14 cellular contexts compared by ENCODE assay signal in genomic region chr3:51559961-51560360, GRCh38.
"Had no signal": no experiment of that assay in that cellular context is flagged by ENCODE, and none has a peak within 500 bp of the region (broad histone marks: within the 10 kb centered on the region; RNA-seq: fewer than 3 reads in every experiment).

No MANE protein-coding gene starts in this region.

- H3K4me3 Mint-ChIP-seq: activated CD4-positive, alpha-beta T cell treated with anti-CD3 and anti-CD28 coated beads for 36 hours; activated CD8-positive, alpha-beta T cell treated with anti-CD3 and anti-CD28 coated beads, Interleukin-2, amount 10 ng/mL, durations not matched to agents 7 days and 5 days; activated T-helper 1 cell treated with anti-CD3 and anti-CD28 coated beads, Interleukin-12 subunit alpha, Interleukin-12 subunit beta, Interleukin-2, Interleukin-4 antibody, amounts not matched to agents 30 ng/mL and 10 ng/mL and 1 ng/mL, durations not matched to agents 14 hours and 24 hours and 36 hours; natural killer cell treated with Interleukin-12 subunit alpha and Interleukin-12 subunit beta and Interleukin-15 and Interleukin-18, amount 100 ng/mL, for 72 hours; stimulated activated naive CD8-positive, alpha-beta T cell treated with anti-CD3 and anti-CD28 coated beads, Interleukin-15, Interleukin-2, amounts not matched to agents 100 ng/mL and 50 ng/mL, for 24 hours had no signal

- FAIRE-seq: bronchial epithelial cell had no signal

- H3K9me3 ChIP-seq: ascending aorta, testis had no signal

- DNase-seq: activated CD4-positive, alpha-beta T cell treated with anti-CD3 and anti-CD28 coated beads for 36 hours; activated CD8-positive, alpha-beta T cell treated with anti-CD3 and anti-CD28 coated beads, Interleukin-2, amount 10 ng/mL, durations not matched to agents 7 days and 5 days; activated naive CD4-positive, alpha-beta T cell; hypothalamus; left cardiac atrium; mammary epithelial cell; stimulated activated CD4-positive, alpha-beta T cell treated with anti-CD3 and anti-CD28 coated beads, Interleukin-4, amount 100 ng/mL, for 1 hour; T-helper 9 cell had no signal

- H3K4me3 ChIP-seq: ascending aorta, testis had no signal

- H3K9me3 Mint-ChIP-seq: activated T-helper 1 cell treated with anti-CD3 and anti-CD28 coated beads, Interleukin-12 subunit alpha, Interleukin-12 subunit beta, Interleukin-2, Interleukin-4 antibody, amounts not matched to agents 30 ng/mL and 10 ng/mL and 1 ng/mL, durations not matched to agents 14 hours and 24 hours and 36 hours; natural killer cell treated with Interleukin-12 subunit alpha and Interleukin-12 subunit beta and Interleukin-15 and Interleukin-18, amount 100 ng/mL, for 72 hours; stimulated activated naive CD8-positive, alpha-beta T cell treated with anti-CD3 and anti-CD28 coated beads, Interleukin-15, Interleukin-2, amounts not matched to agents 100 ng/mL and 50 ng/mL, for 24 hours had no signal

- H3K27ac Mint-ChIP-seq: activated CD4-positive, alpha-beta T cell treated with anti-CD3 and anti-CD28 coated beads for 36 hours; activated CD8-positive, alpha-beta T cell treated with anti-CD3 and anti-CD28 coated beads, Interleukin-2, amount 10 ng/mL, durations not matched to agents 7 days and 5 days; activated T-helper 1 cell treated with anti-CD3 and anti-CD28 coated beads, Interleukin-12 subunit alpha, Interleukin-12 subunit beta, Interleukin-2, Interleukin-4 antibody, amounts not matched to agents 30 ng/mL and 10 ng/mL and 1 ng/mL, durations not matched to agents 14 hours and 24 hours and 36 hours; natural killer cell treated with Interleukin-12 subunit alpha and Interleukin-12 subunit beta and Interleukin-15 and Interleukin-18, amount 100 ng/mL, for 72 hours; stimulated activated naive CD8-positive, alpha-beta T cell treated with anti-CD3 and anti-CD28 coated beads, Interleukin-15, Interleukin-2, amounts not matched to agents 100 ng/mL and 50 ng/mL, for 24 hours had no signal

- H3K27me3 ChIP-seq: ascending aorta, testis had no signal

- H3K27me3 Mint-ChIP-seq: activated CD4-positive, alpha-beta T cell treated with anti-CD3 and anti-CD28 coated beads for 36 hours; natural killer cell treated with Interleukin-12 subunit alpha and Interleukin-12 subunit beta and Interleukin-15 and Interleukin-18, amount 100 ng/mL, for 72 hours; stimulated activated naive CD8-positive, alpha-beta T cell treated with anti-CD3 and anti-CD28 coated beads, Interleukin-15, Interleukin-2, amounts not matched to agents 100 ng/mL and 50 ng/mL, for 24 hours had no signal

- H3K27ac ChIP-seq: ascending aorta, testis had no signal

- H3K4me1 ChIP-seq: ascending aorta had no signal
